8 cellular contexts compared by ENCODE assay signal in the genomic region with DNA sequence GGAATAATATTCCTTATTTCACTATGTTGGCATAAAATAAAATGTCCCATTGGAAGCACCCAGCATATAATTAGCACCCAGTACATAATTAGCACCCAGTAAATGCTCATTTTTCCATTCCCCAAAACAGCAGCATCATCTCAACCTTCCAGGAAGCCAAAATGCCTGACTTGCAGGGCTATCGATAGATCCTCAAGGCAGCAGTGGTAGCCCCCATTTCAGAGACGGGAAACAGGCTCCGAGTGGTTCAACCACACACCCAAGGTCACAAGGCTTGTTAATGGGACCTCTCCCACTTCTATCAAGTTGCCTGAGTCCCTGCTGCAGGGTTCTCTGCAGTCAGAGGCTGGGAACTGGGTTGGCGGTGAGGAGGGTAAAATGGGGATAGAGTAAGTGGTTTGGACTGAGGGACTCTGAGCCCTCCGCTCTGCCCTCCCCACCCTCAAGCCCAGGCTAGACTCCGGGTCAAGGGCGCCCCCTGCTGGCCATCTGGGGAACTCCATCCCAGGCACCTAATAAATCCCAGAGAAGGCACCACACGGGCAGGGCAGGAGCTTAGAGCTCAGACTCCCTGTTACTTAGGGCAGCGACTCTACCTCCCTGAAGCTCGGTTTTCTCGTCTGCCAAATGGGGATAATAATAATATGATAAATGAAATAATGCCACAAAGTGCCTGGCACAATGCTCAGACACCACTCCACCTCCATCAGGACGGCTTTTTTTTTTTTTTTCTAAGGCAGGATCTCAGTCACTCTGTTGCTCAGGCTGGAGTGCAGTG. TPM values are rescaled to one million over a fixed set of nuclear protein-coding genes. Genes with fewer than 3 reads are reported as not detected.
A peak's percentile ranks its signal among the peaks of the same experiment; 100 is the strongest.
DNase-seq lines count a peak whose midpoint lies in the region; ATAC-seq, FAIRE-seq and TF ChIP-seq lines count a peak whose summit lies in the region.

No MANE protein-coding gene starts in this region.

- 16 to 29% (median 18%) methylated on average over 11 to 12 of the region's 12 CpGs for WGBS in stomach, 5 donors

- intact Hi-C loops in PC-9 (cut with micrococcal nuclease; ENCODE audit: unreplicated experiment): loop anchor here (1.0 to 5.0 kb wide), 4 partner anchors 60 to 643 kb away; no protein-coding TSS in a partner anchor
- intact Hi-C loops in stomach (cut with DNase I; ENCODE audit: low total_unique reads): loop anchor here (2.0 to 5.0 kb wide), 2 partner anchors 59 to 133 kb away; no protein-coding TSS in a partner anchor

- H3K4me3 ChIP-seq in PC-9: no peak overlapping the region
- H3K4me3 ChIP-seq in fibroblast of lung (replicated peaks in 1 of 4; ENCODE audit: control extremely low read depth in 1 of 4, insufficient read depth in 1 of 4, low read depth in 3 of 4, low read length in 4 of 4): no peak overlapping the region
- no peak overlapping the region for H3K4me3 ChIP-seq in stomach

- H3K4me1 ChIP-seq in PC-9 (replicated peaks; ENCODE audit: insufficient read depth) (peaks cover 10% of the 10 kb centered on the region; the same call in 1 of the 2 replicates), fibroblast of lung (ENCODE audit: control insufficient read depth, extremely low read depth, insufficient read depth, low read length) (no peaks in the 10 kb centered on the region), stomach (peaks cover 4 to 20% (median 9%) of the 10 kb centered on the region in 4 donors)

- H3K4me3 Mint-ChIP-seq in activated T-cell treated with anti-CD3 and anti-CD28 coated beads, Interleukin-2, amount 50 U/mL, for 4 hours: no peak overlapping the region
- no peak overlapping the region for H3K4me3 Mint-ChIP-seq in neural crest cell

- in situ Hi-C loops in ACHN (cut with HindIII; ENCODE audit: low pct_ligation_motif_present, low pct_unique_long_range_greater_than_20kb, low sequenced_read_pairs): no loop called here

- H3K36me3 Mint-ChIP-seq in activated T-cell treated with anti-CD3 and anti-CD28 coated beads, Interleukin-2, amount 50 U/mL, for 4 hours (ENCODE audit: insufficient read depth): no peaks in the 10 kb centered on the region
- H3K36me3 Mint-ChIP-seq in neural crest cell (ENCODE audit: low read depth): no peaks in the 10 kb centered on the region

- H2AFZ ChIP-seq in PC-9 (no peak overlapping the region), fibroblast of lung (ENCODE audit: low read length) (no peak overlapping the region)

- no peaks in the 10 kb centered on the region for H4K20me1 ChIP-seq in PC-9 (ENCODE audit: insufficient read depth)
- no peaks in the 10 kb centered on the region for H4K20me1 ChIP-seq in fibroblast of lung (ENCODE audit: control insufficient read depth, extremely low read depth, insufficient read depth, low read length)

- H3K27ac ChIP-seq in PC-9 (no peak overlapping the region), fibroblast of lung (ENCODE audit: insufficient read depth, low read length) (no peak overlapping the region), stomach (no peak overlapping the region)

- H3K9ac ChIP-seq in fibroblast of lung (ENCODE audit: insufficient read depth, low read length): no peak overlapping the region

- H3K36me3 ChIP-seq in PC-9 (ENCODE audit: low read depth) (no peaks in the 10 kb centered on the region), fibroblast of lung (ENCODE audit: control insufficient read depth, insufficient read depth, low read length) (no peaks in the 10 kb centered on the region), stomach (no peaks in the 10 kb centered on the region)

- peaks cover 16% of the 10 kb centered on the region for H3K4me1 Mint-ChIP-seq in activated T-cell treated with anti-CD3 and anti-CD28 coated beads, Interleukin-2, amount 50 U/mL, for 4 hours (ENCODE audit: low read depth)
- H3K4me1 Mint-ChIP-seq in neural crest cell: peaks cover 35% of the 10 kb centered on the region

- H3K27me3 ChIP-seq in PC-9 (ENCODE audit: insufficient read depth, low read depth): no peaks in the 10 kb centered on the region
- H3K27me3 ChIP-seq in fibroblast of lung (ENCODE audit: control insufficient read depth, insufficient read depth, low read length): peaks cover 5% of the 10 kb centered on the region
- peaks cover 0 to 10% (median 0%) of the 10 kb centered on the region in 3 donors for H3K27me3 ChIP-seq in stomach

- DNase-seq in ACHN: peak; percentile 66
- peak; percentile 73 for DNase-seq in HTR-8/SVneo (ENCODE audit: insufficient read length, low spot score)
- DNase-seq in PC-9: peak; percentile 38 to 87
- DNase-seq in activated T-cell treated with anti-CD3 and anti-CD28 coated beads, Interleukin-2, amount 50 U/mL, for 4 hours: peak; percentile 95
- DNase-seq in fibroblast of lung (ENCODE audit: low read depth in 2 of 2): peak; percentile 40 to 66
- DNase-seq in neural crest cell (ENCODE audit: low read depth, low spot score): peak; percentile 98
- DNase-seq in stomach: peak; percentile 89

- H3K9me2 ChIP-seq in PC-9 (ENCODE audit: insufficient read depth): no peaks in the 10 kb centered on the region

- H3K79me2 ChIP-seq in PC-9 (ENCODE audit: low read depth) (no peaks in the 10 kb centered on the region), fibroblast of lung (ENCODE audit: control insufficient read depth, insufficient read depth, low read length) (no peaks in the 10 kb centered on the region)

- H3K9me3 Mint-ChIP-seq in activated T-cell treated with anti-CD3 and anti-CD28 coated beads, Interleukin-2, amount 50 U/mL, for 4 hours: no peaks in the 10 kb centered on the region
- H3K9me3 Mint-ChIP-seq in neural crest cell: no peaks in the 10 kb centered on the region

- POLR2A ChIA-PET in PC-9 (lab: Charles Lee; ENCODE audit: unreplicated experiment): interaction anchor here (0.6 to 0.8 kb wide), 3 partner anchors 19 to 61 kb away, joined by 3 to 6 read pairs (median 4); no protein-coding TSS in a partner anchor

- peak; percentile 68 for ATAC-seq in GM18498 (IDR thresholded peaks at IDR 0.05; ENCODE audit: unreplicated experiment)
- peak; percentile 66 to 76 for ATAC-seq in activated T-cell treated with anti-CD3 and anti-CD28 coated beads, Interleukin-2, amount 50 U/mL, for 4 hours

- FAIRE-seq in HTR-8/SVneo (lab: Jason Lieb, UNC): no peak

- H3F3A ChIP-seq in PC-9 (ENCODE audit: insufficient read depth, low read depth): 0 out of 2 replicates have a peak, but pooled peaks cover 4% of the 10 kb centered on the region

- no peak overlapping the region for H3K27ac Mint-ChIP-seq in neural crest cell (ENCODE audit: unreplicated experiment)

- CTCF ChIA-PET in PC-9 (lab: Charles Lee): interaction anchor here (0.6 to 2.8 kb wide), 19 partner anchors 10 to 1955 kb away, joined by 3 to 84 read pairs (median 5); no protein-coding TSS in a partner anchor

- no peak for TF ChIP-seq POLR2A in stomach (IDR thresholded peaks at IDR 0.05)

- no TSS peak for BruUV-seq in PC-9 (replicated peaks; lab: Mats Ljungman, UMichigan)

- H3K4me2 ChIP-seq in PC-9 (no peak overlapping the region), fibroblast of lung (ENCODE audit: extremely low read depth, insufficient read depth, low read length) (no peak overlapping the region)

- TF ChIP-seq CTCF in PC-9 (conservative IDR thresholded peaks at IDR 0.05) (peak; percentile 96), fibroblast of lung (conservative IDR thresholded peaks at IDR 0.05 in 1 of 2, IDR thresholded peaks at IDR 0.05 in 1 of 2; ENCODE audit: low read depth in 1 of 2, low read length in 2 of 2) (peak; percentile 83 to 91), neural crest cell (conservative IDR thresholded peaks at IDR 0.05) (peak; percentile 99), stomach (IDR thresholded peaks at IDR 0.05) (peak in 6 of 7 experiments; percentile 89 to 99 (median 96))

- H3K27me3 Mint-ChIP-seq in activated T-cell treated with anti-CD3 and anti-CD28 coated beads, Interleukin-2, amount 50 U/mL, for 4 hours (ENCODE audit: low read depth): peaks cover 2% of the 10 kb centered on the region
- H3K27me3 Mint-ChIP-seq in neural crest cell (ENCODE audit: low read depth): no peaks in the 10 kb centered on the region

- H3K9me3 ChIP-seq in PC-9 (ENCODE audit: insufficient read depth, low read depth) (no peaks in the 10 kb centered on the region), fibroblast of lung (ENCODE audit: control insufficient read depth, insufficient read depth, low read depth, low read length) (no peaks in the 10 kb centered on the region), stomach (no peaks in the 10 kb centered on the region)

- TF ChIP-seq EP300 in stomach (IDR thresholded peaks at IDR 0.05): no peak

RNA-seq across cellular contexts. Expression of a gene that starts 21.9 kb away (rescaled TPM):
- total RNA-seq in PC-9 (2021) (4.0 and 5.0 TPM in 2 replicates), fibroblast of lung (under 0.01 TPM in 2 replicates), neural crest cell (1.0 and 1.5 TPM in 2 replicates), stomach (10 to 100 TPM in 4 of 5 donors, 1 to 10 TPM in 1; 4.6 to 48.4 (median 29.6) TPM)
- total RNA-seq in activated T-cell treated with anti-CD3 and anti-CD28 coated beads, Interleukin-2, amount 50 U/mL, for 4 hours: 10 to 100 TPM; 68.3 to 97.3 (median 86.8) TPM
- polyA plus RNA-seq in fibroblast of lung (0.25 and 0.32 TPM in 2 replicates), stomach (10 to 100 TPM; 33.1 to 39.9 (median 37.6) TPM)
- polyA plus RNA-seq in fibroblast of lung (2012): 0.06 and 0.19 TPM in 2 replicates
- 0.70 and 3.4 TPM in 2 replicates for polyA minus RNA-seq in fibroblast of lung (ENCODE audit: low replicate concordance)

RNA-seq across cellular contexts. Expression of a gene that starts 56.1 kb away (rescaled TPM):
- total RNA-seq in PC-9 (2021): 0.37 and 0.50 TPM in 2 replicates
- total RNA-seq in activated T-cell treated with anti-CD3 and anti-CD28 coated beads, Interleukin-2, amount 50 U/mL, for 4 hours: 1 to 10 TPM; 2.0 to 2.9 (median 2.3) TPM
- 0.26 TPM in 1 of 2 replicates, not detected in the other for total RNA-seq in fibroblast of lung
- not detected in 2 replicates for polyA plus RNA-seq in fibroblast of lung
- polyA plus RNA-seq in fibroblast of lung (2012): 0.07 TPM in 1 of 2 replicates, not detected in the other
- not detected in 2 replicates for polyA minus RNA-seq in fibroblast of lung (ENCODE audit: low replicate concordance)
- total RNA-seq in neural crest cell: 0.32 and 0.54 TPM in 2 replicates
- total RNA-seq in stomach: 1 to 10 TPM in 1 of 5 donors, not detected in 4; 1.7 TPM
- not detected for polyA plus RNA-seq in stomach
